6 cellular contexts compared by ENCODE assay signal in the genomic region with DNA sequence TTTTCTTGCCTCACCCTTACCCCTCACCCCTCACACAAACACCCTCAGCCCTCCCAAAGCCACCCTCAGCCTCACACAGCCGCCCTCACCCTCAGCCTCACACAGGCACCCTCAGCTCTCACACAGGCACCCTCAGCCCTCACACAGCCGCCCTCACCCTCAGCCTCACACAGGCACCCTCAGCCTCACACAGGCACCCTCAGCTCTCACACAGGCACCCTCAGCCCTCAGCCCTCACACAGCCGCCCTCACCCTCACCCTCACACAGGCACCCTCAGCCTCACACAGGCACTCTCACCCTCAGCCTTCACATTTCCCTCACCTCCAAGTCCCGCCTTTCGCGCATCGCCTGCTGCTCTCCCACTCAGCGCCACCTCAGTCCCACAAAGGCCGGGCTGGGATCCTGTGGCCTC. TPM values are rescaled to one million over a fixed set of nuclear protein-coding genes. Genes with fewer than 3 reads are reported as not detected.
DNase-seq lines count a peak whose midpoint lies in the region; ATAC-seq, FAIRE-seq and TF ChIP-seq lines count a peak whose summit lies in the region.

No MANE protein-coding gene starts in this region.

- DNase-seq in breast epithelium (ENCODE audit: low spot score in 2 of 2) (no peak), MCF 10A (ENCODE audit: unreplicated experiment) (no peak), upper lobe of right lung (no peak), D721Med (ENCODE audit: insufficient read length, low spot score) (no peak), germinal center (ENCODE audit: low spot score) (no peak)

- intact Hi-C loops in breast epithelium (cut with DNase I; ENCODE audit: low total_unique reads) (no loop called here), MCF 10A (cut with micrococcal nuclease) (loop anchor here (1.0 to 5.0 kb wide), 3 partner anchors 36 to 141 kb away; a partner anchor contains a TSS), upper lobe of right lung (cut with DNase I) (no loop called here)

- no peak overlapping the region for H3K4me3 Mint-ChIP-seq in MCF 10A (ENCODE audit: unreplicated experiment)

- H3K27me3 ChIP-seq in breast epithelium, result no peaks in the 10 kb centered on the region
- no peaks in the 10 kb centered on the region for H3K27me3 ChIP-seq in upper lobe of right lung

- BruUV-seq in MCF 10A (replicated peaks; lab: Mats Ljungman, UMichigan), result no TSS peak

- H3K4me3 ChIP-seq in breast epithelium (peak overlapping the region; percentile 73 to 78 (median 73)), iPS-11a (ENCODE audit: low read depth, low read length) (peak overlapping the region; percentile 97), upper lobe of right lung (peak overlapping the region; percentile 83)

- TF ChIP-seq POLR2A in breast epithelium (IDR thresholded peaks at IDR 0.05), result no peak

- CTCF ChIA-PET in MCF 10A (lab: Yijun Ruan, JAX), result interaction anchor here (0.6 to 0.7 kb wide), 2 partner anchors 95 to 815 kb away, joined by 3 to 4 read pairs; no protein-coding TSS in a partner anchor

- no peaks in the 10 kb centered on the region for H3K9me3 ChIP-seq in breast epithelium
- no peaks in the 10 kb centered on the region for H3K9me3 ChIP-seq in upper lobe of right lung

- H3K4me1 ChIP-seq in breast epithelium (peaks cover 4 to 11% of the 10 kb centered on the region in 2 donors), upper lobe of right lung (peaks cover 11% of the 10 kb centered on the region)

- H3K27ac ChIP-seq in breast epithelium (peak overlapping the region; percentile 86), upper lobe of right lung (peak overlapping the region; percentile 88)

- peaks cover 9% of the 10 kb centered on the region for H3K4me1 Mint-ChIP-seq in MCF 10A (ENCODE audit: insufficient read depth, unreplicated experiment)

- no peaks in the 10 kb centered on the region for H3K9me3 Mint-ChIP-seq in MCF 10A (ENCODE audit: unreplicated experiment)

- POLR2A ChIA-PET in MCF 10A (lab: Yijun Ruan, JAX), result interaction anchor here (0.6 to 5.3 kb wide), 31 partner anchors 9 to 937 kb away, joined by 3 to 55 read pairs (median 4); a partner anchor contains a TSS

- TF ChIP-seq CTCF in breast epithelium (IDR thresholded peaks at IDR 0.05) (no peak), MCF 10A (IDR thresholded peaks at IDR 0.05; ENCODE audit: unreplicated experiment) (no peak), upper lobe of right lung (IDR thresholded peaks at IDR 0.05) (no peak), D721Med (IDR thresholded peaks at IDR 0.05; ENCODE audit: insufficient read depth, missing control alignments) (no peak)

- FAIRE-seq in D721Med (lab: Jason Lieb, UNC), result no peak

- no peak overlapping the region for H3K27ac Mint-ChIP-seq in MCF 10A (ENCODE audit: low read depth, unreplicated experiment)

- no peaks in the 10 kb centered on the region for H3K27me3 Mint-ChIP-seq in MCF 10A (ENCODE audit: insufficient read depth, unreplicated experiment)

- no peak for ATAC-seq in upper lobe of right lung

- H3K36me3 Mint-ChIP-seq in MCF 10A (ENCODE audit: insufficient read depth, unreplicated experiment), result no peaks in the 10 kb centered on the region

- H3K36me3 ChIP-seq in breast epithelium (no peaks in the 10 kb centered on the region), upper lobe of right lung (no peaks in the 10 kb centered on the region)

RNA-seq across cellular contexts. Expression of a gene that starts 0.3 kb away (rescaled TPM):
- total RNA-seq in breast epithelium (1 to 10 TPM; 2.6 to 3.8 (median 3.6) TPM), MCF 10A (2022) (3.8 and 4.7 TPM in 2 replicates), upper lobe of right lung (4.0 TPM)

RNA-seq across cellular contexts. Expression of a gene that starts 21.3 kb away (rescaled TPM):
- total RNA-seq in breast epithelium (10 to 100 TPM; 44.3 to 72.7 (median 60.0) TPM), MCF 10A (2022) (63.1 and 64.6 TPM in 2 replicates), upper lobe of right lung (34.8 TPM)

RNA-seq across cellular contexts. Expression of a gene that starts 26.8 kb away (rescaled TPM):
- total RNA-seq in breast epithelium, result 10 to 100 TPM; 40.6 to 42.7 (median 42.6) TPM
- total RNA-seq in MCF 10A (2022), result 6.4 and 7.0 TPM in 2 replicates
- total RNA-seq in upper lobe of right lung, result 12.7 TPM

RNA-seq across cellular contexts. Expression of a gene that starts 36.0 kb away (rescaled TPM):
- total RNA-seq in breast epithelium (1 to 10 TPM in 2 of 3 donors, under 1 TPM in 1; 0.80 to 5.3 (median 3.6) TPM), MCF 10A (2022) (3.2 and 3.9 TPM in 2 replicates), upper lobe of right lung (1.4 TPM)

RNA-seq across cellular contexts. Expression of a gene that starts 47.8 kb away (rescaled TPM):
- total RNA-seq in breast epithelium, result 10 to 100 TPM in 1 of 3 donors, 1 to 10 TPM in 2; 4.2 to 10.8 (median 9.2) TPM
- total RNA-seq in MCF 10A (2022), result 4.9 and 5.1 TPM in 2 replicates
- 6.0 TPM for total RNA-seq in upper lobe of right lung
